Comparison of ENCODE assay signal across 24 cellular contexts in genomic region chr5:151556808-151557207, GRCh38. TPM values are rescaled to one million over a fixed set of nuclear protein-coding genes. Genes with fewer than 3 reads are reported as not detected.
DNase-seq lines count a peak whose midpoint lies in the region; ATAC-seq and TF ChIP-seq lines count a peak whose summit lies in the region.
"Had no signal": no experiment of that assay in that cellular context is flagged by ENCODE, and none has a peak within 500 bp of the region (broad histone marks: within the 10 kb centered on the region; RNA-seq: fewer than 3 reads in every experiment).

No MANE protein-coding gene starts in this region.

- no peaks in the 10 kb centered on the region for H3K36me3 ChIP-seq in lung (ENCODE audit: control insufficient read depth in 2 of 2, insufficient read depth in 2 of 2, low read length in 2 of 2)
- H3K36me3 ChIP-seq in esophagus squamous epithelium, result peaks cover 0 to 100% (median 16%) of the 10 kb centered on the region in 3 donors
- H3K36me3 ChIP-seq: upper lobe of left lung had no signal

- no peak overlapping the region for H3K4me3 ChIP-seq in lung
- no peak overlapping the region for H3K4me3 ChIP-seq in esophagus squamous epithelium
- H3K4me3 ChIP-seq: K562, psoas muscle, upper lobe of left lung had no signal

- no peak for TF ChIP-seq CTCF in lung (IDR thresholded peaks at IDR 0.05; ENCODE audit: control extremely low read depth, extremely low read depth)
- TF ChIP-seq CTCF in esophagus squamous epithelium (IDR thresholded peaks at IDR 0.05), result no peak

- H3K9me3 ChIP-seq in lung (ENCODE audit: control insufficient read depth in 2 of 2, insufficient read depth in 1 of 2, low read length in 1 of 2) (no peaks in the 10 kb centered on the region), esophagus squamous epithelium (no peaks in the 10 kb centered on the region)
- H3K9me3 ChIP-seq: psoas muscle, upper lobe of left lung had no signal

- H3K27ac ChIP-seq in lung (ENCODE audit: low read depth in 1 of 2, low read length in 1 of 2), result no peak overlapping the region
- H3K27ac ChIP-seq in esophagus squamous epithelium, result no peak overlapping the region
- H3K27ac ChIP-seq: psoas muscle, upper lobe of left lung had no signal

- DNase-seq in CD1c-positive myeloid dendritic cell (ENCODE audit: extremely low spot score) (peak; percentile 76), OCI-M1 (lab: John Stamatoyannopoulos, UW) (peak; percentile 16), lung (ENCODE audit: low spot score) (no peak), NCI-H748 treated with DMSO at 0.1 percent for 48 hours (lab: John Stamatoyannopoulos, UW) (no peak), NCI-H345 treated with DMSO at 0.1 percent for 48 hours (lab: John Stamatoyannopoulos, UW; ENCODE audit: unreplicated experiment) (no peak), esophagus squamous epithelium (lab: John Stamatoyannopoulos, UW) (no peak)
- no peak for DNase-seq in NK-92 treated with Interleukin-12 subunit alpha and Interleukin-12 subunit beta, amount 100 ng/mL, for 24 hours (lab: John Stamatoyannopoulos, UW)
- DNase-seq: activated CD8-positive, alpha-beta memory T cell treated with anti-CD3 and anti-CD28 coated beads, Interleukin-2, amount 50 U/mL, for 48 hours; activated naive CD4-positive, alpha-beta T cell treated with Interleukin-2 at 50 U/mL for 16 hours; CD4-positive, alpha-beta memory T cell; effector CD8-positive, alpha-beta T cell; kidney; mesendoderm; NCI-H1092 treated with DMSO at 0.1 percent for 48 hours; NCI-H774; psoas muscle; Right ventricle myocardium superior; stimulated activated naive CD4-positive, alpha-beta T cell; upper lobe of left lung had no signal

- peak; percentile 56 for ATAC-seq in HG02885 (IDR thresholded peaks at IDR 0.05; ENCODE audit: poor library complexity, unreplicated experiment)
- peak; percentile 45 for ATAC-seq in lung (ENCODE audit: insufficient read depth, low FRiP score)
- ATAC-seq: psoas muscle had no signal

- H3K27me3 ChIP-seq in lung (ENCODE audit: control insufficient read depth, insufficient read depth) (no peaks in the 10 kb centered on the region), esophagus squamous epithelium (no peaks in the 10 kb centered on the region)
- H3K27me3 ChIP-seq: upper lobe of left lung had no signal

- WGBS in lung, 2 donors, result 37 to 43% methylated on average over 6 of the region's 6 CpGs
- WGBS in esophagus squamous epithelium, 2 donors, result 42 to 52% methylated on average over 6 of the region's 6 CpGs

- no peak for TF ChIP-seq POLR2A in esophagus squamous epithelium (IDR thresholded peaks at IDR 0.05)

- H3K4me1 ChIP-seq in lung (ENCODE audit: control insufficient read depth in 2 of 2, insufficient read depth in 2 of 2, low read length in 2 of 2), result no peaks in the 10 kb centered on the region
- no peaks in the 10 kb centered on the region for H3K4me1 ChIP-seq in esophagus squamous epithelium
- H3K4me1 ChIP-seq: psoas muscle, upper lobe of left lung had no signal

- intact Hi-C loops in esophagus squamous epithelium (cut with DNase I), result no loop called here

RNA-seq across cellular contexts. Expression of gene FAT2, which starts 34.3 kb away (rescaled TPM):
- total RNA-seq in lung, result 1 to 10 TPM in 1 of 2 donors, under 1 TPM in 1; 0.57 to 3.1 TPM
- under 1 TPM; 0.24 to 0.78 TPM for polyA plus RNA-seq in lung
- 100 to 1,000 TPM in 1 of 4 donors, 10 to 100 TPM in 3; 86.5 to 117 (median 99.0) TPM for total RNA-seq in esophagus squamous epithelium
- total RNA-seq: A673; CD4-positive, alpha-beta memory T cell; K562; neural crest cell; Right ventricle myocardium superior; T-helper 2 cell treated with Interferon-gamma antibody and Interleukin-4, amounts not matched to agents 100 ng/mL and 5 ng/mL, for 36 hours had no signal
- polyA plus RNA-seq: CD4-positive, alpha-beta memory T cell; K562 had no signal

Comparison
In these comparisons a context has a peak if more than half of its experiments do, and no peak if none do; other contexts are left out.
1. DNase-seq: peak in CD1c-positive myeloid dendritic cell (single experiment) and OCI-M1 (single experiment); none in lung (single experiment), NCI-H748 treated with DMSO at 0.1 percent for 48 hours (single experiment), NK-92 treated with Interleukin-12 subunit alpha and Interleukin-12 subunit beta, amount 100 ng/mL, for 24 hours (single experiment), NCI-H345 treated with DMSO at 0.1 percent for 48 hours (single experiment) and esophagus squamous epithelium (single experiment).
2. RNA of gene FAT2, which starts 34.3 kb away (total RNA-seq): 86.5 to 117 TPM in esophagus squamous epithelium; 0.57 to 3.1 TPM in lung; every median in the first group is over 10 times any median in the second.